In the genomic region with DNA sequence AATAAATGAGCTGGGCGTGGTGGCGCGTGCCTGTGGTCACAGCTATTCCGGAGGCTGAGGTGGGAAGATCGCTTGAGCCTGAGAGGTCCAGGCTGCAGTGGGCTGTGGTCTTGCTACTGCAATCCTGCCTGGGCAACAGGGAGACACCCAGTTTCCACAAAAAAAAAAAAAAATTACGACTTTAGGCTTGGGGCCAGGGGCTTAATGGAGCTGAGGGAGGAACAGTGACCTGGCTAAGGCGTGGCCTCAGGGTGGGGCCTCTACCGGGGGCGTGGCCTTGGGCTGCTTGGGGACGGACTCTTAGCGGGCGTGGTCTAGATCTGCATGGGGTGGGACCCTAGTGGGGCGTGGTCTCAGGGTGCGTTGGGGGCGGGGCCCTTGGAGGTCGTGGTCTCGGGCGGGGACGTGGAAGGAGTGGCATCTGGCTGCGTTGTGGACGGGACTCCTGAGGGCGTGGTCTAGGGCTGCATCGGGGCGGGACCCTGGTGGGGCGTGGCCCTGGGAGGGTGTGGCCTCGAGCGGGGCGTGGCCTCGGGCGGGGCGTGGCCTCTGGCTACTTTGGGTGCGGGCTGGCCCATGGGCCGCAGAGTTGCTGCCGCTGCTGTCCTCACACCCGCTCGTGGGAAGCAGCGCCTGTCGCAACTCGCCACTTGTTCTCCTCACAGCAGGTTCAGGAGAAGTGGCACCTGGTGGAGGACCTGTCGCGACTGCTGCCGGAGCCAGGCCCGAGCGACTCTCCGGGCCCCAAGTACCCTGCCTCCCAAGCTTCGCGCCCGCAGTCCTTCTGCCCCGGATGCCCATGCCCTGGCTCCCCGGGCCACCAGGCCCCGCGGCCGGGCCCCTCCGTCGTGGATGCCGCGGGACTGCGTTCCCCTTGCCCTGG, we compare ENCODE assay signal across 1 cellular context.
A peak's percentile ranks its signal among the peaks of the same experiment; 100 is the strongest.
TF ChIP-seq lines count a peak whose summit lies in the region.

No MANE protein-coding gene starts in this region.

TF ChIP-seq in K562, 482 proteins besides CTCF, POLR2A, EP300 and RAD21 (continued from another document and continues in another):
- TF ChIP-seq PATZ1 (CRISPR knock-in tag; IDR thresholded peaks at IDR 0.05; ENCODE audit: borderline replicate concordance) = no peak
- TF ChIP-seq, protein P1, sequence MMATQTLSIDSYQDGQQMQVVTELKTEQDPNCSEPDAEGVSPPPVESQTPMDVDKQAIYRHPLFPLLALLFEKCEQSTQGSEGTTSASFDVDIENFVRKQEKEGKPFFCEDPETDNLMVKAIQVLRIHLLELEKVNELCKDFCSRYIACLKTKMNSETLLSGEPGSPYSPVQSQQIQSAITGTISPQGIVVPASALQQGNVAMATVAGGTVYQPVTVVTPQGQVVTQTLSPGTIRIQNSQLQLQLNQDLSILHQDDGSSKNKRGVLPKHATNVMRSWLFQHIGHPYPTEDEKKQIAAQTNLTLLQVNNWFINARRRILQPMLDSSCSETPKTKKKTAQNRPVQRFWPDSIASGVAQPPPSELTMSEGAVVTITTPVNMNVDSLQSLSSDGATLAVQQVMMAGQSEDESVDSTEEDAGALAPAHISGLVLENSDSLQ (IDR thresholded peaks at IDR 0.05) = peak; percentile 82
- 0 out of 2 replicates have a peak, but pooled peaks have one; percentile 28 for TF ChIP-seq ZBTB17 (CRISPR knock-in tag; IDR thresholded peaks at IDR 0.05)
- TF ChIP-seq DIDO1 (tag; IDR thresholded peaks at IDR 0.05; ENCODE audit: low read depth) = no peak
- no peak for TF ChIP-seq HDAC8 (tag; IDR thresholded peaks at IDR 0.05)
- TF ChIP-seq BHLHE40 (IDR thresholded peaks at IDR 0.05; ENCODE audit: low read length) = peak; percentile 77
- TF ChIP-seq ZNF778 (CRISPR knock-in tag; IDR thresholded peaks at IDR 0.05) = no peak
- no peak for TF ChIP-seq PBX2 (CRISPR knock-in tag; IDR thresholded peaks at IDR 0.05; ENCODE audit: low read depth)
- TF ChIP-seq PBX2 (tag; conservative IDR thresholded peaks at IDR 0.05; ENCODE audit: low read depth) = no peak
- TF ChIP-seq CREB1 (IDR thresholded peaks at IDR 0.05) = no peak; the same call in 1 of the 2 replicates
- peak; percentile 70 for TF ChIP-seq CREB1 (CRISPR knock-in tag; IDR thresholded peaks at IDR 0.05)
- TF ChIP-seq ZNF224 (CRISPR knock-in tag; IDR thresholded peaks at IDR 0.05) = no peak
- no peak for TF ChIP-seq STAT5A (IDR thresholded peaks at IDR 0.05; ENCODE audit: borderline replicate concordance, low read length)
- TF ChIP-seq NFIC (IDR thresholded peaks at IDR 0.05) = peak; percentile 57
- TF ChIP-seq U2AF1 (optimal IDR thresholded peaks at IDR 0.05; ENCODE audit: low read depth, low read length) = no peak
- TF ChIP-seq GTF3C2 (IDR thresholded peaks at IDR 0.05; ENCODE audit: borderline replicate concordance, extremely low read depth, insufficient read length) = no peak
- TF ChIP-seq TEAD2 (tag; IDR thresholded peaks at IDR 0.05) = no peak
- no peak for TF ChIP-seq ZNF212 (CRISPR knock-in tag; IDR thresholded peaks at IDR 0.05)
- TF ChIP-seq, protein P2, sequence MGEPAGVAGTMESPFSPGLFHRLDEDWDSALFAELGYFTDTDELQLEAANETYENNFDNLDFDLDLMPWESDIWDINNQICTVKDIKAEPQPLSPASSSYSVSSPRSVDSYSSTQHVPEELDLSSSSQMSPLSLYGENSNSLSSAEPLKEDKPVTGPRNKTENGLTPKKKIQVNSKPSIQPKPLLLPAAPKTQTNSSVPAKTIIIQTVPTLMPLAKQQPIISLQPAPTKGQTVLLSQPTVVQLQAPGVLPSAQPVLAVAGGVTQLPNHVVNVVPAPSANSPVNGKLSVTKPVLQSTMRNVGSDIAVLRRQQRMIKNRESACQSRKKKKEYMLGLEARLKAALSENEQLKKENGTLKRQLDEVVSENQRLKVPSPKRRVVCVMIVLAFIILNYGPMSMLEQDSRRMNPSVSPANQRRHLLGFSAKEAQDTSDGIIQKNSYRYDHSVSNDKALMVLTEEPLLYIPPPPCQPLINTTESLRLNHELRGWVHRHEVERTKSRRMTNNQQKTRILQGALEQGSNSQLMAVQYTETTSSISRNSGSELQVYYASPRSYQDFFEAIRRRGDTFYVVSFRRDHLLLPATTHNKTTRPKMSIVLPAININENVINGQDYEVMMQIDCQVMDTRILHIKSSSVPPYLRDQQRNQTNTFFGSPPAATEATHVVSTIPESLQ (CRISPR knock-in tag; IDR thresholded peaks at IDR 0.05) = no peak
- TF ChIP-seq, protein P3, sequence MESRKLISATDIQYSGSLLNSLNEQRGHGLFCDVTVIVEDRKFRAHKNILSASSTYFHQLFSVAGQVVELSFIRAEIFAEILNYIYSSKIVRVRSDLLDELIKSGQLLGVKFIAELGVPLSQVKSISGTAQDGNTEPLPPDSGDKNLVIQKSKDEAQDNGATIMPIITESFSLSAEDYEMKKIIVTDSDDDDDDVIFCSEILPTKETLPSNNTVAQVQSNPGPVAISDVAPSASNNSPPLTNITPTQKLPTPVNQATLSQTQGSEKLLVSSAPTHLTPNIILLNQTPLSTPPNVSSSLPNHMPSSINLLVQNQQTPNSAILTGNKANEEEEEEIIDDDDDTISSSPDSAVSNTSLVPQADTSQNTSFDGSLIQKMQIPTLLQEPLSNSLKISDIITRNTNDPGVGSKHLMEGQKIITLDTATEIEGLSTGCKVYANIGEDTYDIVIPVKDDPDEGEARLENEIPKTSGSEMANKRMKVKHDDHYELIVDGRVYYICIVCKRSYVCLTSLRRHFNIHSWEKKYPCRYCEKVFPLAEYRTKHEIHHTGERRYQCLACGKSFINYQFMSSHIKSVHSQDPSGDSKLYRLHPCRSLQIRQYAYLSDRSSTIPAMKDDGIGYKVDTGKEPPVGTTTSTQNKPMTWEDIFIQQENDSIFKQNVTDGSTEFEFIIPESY (CRISPR knock-in tag; IDR thresholded peaks at IDR 0.05) = peak; percentile 54
- TF ChIP-seq, protein P4, sequence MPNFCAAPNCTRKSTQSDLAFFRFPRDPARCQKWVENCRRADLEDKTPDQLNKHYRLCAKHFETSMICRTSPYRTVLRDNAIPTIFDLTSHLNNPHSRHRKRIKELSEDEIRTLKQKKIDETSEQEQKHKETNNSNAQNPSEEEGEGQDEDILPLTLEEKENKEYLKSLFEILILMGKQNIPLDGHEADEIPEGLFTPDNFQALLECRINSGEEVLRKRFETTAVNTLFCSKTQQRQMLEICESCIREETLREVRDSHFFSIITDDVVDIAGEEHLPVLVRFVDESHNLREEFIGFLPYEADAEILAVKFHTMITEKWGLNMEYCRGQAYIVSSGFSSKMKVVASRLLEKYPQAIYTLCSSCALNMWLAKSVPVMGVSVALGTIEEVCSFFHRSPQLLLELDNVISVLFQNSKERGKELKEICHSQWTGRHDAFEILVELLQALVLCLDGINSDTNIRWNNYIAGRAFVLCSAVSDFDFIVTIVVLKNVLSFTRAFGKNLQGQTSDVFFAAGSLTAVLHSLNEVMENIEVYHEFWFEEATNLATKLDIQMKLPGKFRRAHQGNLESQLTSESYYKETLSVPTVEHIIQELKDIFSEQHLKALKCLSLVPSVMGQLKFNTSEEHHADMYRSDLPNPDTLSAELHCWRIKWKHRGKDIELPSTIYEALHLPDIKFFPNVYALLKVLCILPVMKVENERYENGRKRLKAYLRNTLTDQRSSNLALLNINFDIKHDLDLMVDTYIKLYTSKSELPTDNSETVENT (CRISPR knock-in tag; IDR thresholded peaks at IDR 0.05) = no peak; the same call in 1 of the 2 replicates
- no peak for TF ChIP-seq FOXA3 (CRISPR knock-in tag; conservative IDR thresholded peaks at IDR 0.05 in 1 of 2, IDR thresholded peaks at IDR 0.05 in 1 of 2)
- no peak; a peak in 1 of 4 replicates for TF ChIP-seq SIN3A (IDR thresholded peaks at IDR 0.05; ENCODE audit: borderline replicate concordance in 2 of 2, control insufficient read depth in 1 of 2, low read depth in 2 of 2, low read length in 2 of 2)
- TF ChIP-seq ZSCAN32 (CRISPR knock-in tag; IDR thresholded peaks at IDR 0.05) = no peak
- no peak; the same call in 1 of the 2 replicates for TF ChIP-seq USF1 (CRISPR knock-in tag; IDR thresholded peaks at IDR 0.05)
- no peak for TF ChIP-seq POLR2H (tag; IDR thresholded peaks at IDR 0.05; ENCODE audit: low read depth)
- no peak for TF ChIP-seq STAT5B (CRISPR knock-in tag; IDR thresholded peaks at IDR 0.05)
- no peak for TF ChIP-seq KDM4B (IDR thresholded peaks at IDR 0.05; ENCODE audit: borderline replicate concordance in 2 of 2, low read depth in 1 of 2)
- TF ChIP-seq TBL1XR1 (IDR thresholded peaks at IDR 0.05; ENCODE audit: low read length in 2 of 2) = no peak
- TF ChIP-seq ZBED1 (IDR thresholded peaks at IDR 0.05) = peak; percentile 90; the same call in 1 of the 2 replicates
- TF ChIP-seq NR2C2 (CRISPR knock-in tag; IDR thresholded peaks at IDR 0.05) = no peak
- TF ChIP-seq NR2C2 (tag; IDR thresholded peaks at IDR 0.05) = peak; percentile 68
- TF ChIP-seq ETV5 (CRISPR knock-in tag; IDR thresholded peaks at IDR 0.05; ENCODE audit: low read depth) = peak; percentile 50; the same call in 1 of the 2 replicates
- TF ChIP-seq ZFP30 (CRISPR knock-in tag; IDR thresholded peaks at IDR 0.05; ENCODE audit: borderline replicate concordance) = no peak
- TF ChIP-seq CREB3 (tag; conservative IDR thresholded peaks at IDR 0.05; ENCODE audit: low read depth) = no peak
- TF ChIP-seq PHF8 (IDR thresholded peaks at IDR 0.05; ENCODE audit: borderline replicate concordance, low read length) = peak; percentile 76; the same call in 1 of the 2 replicates
- no peak for TF ChIP-seq ZFPM2 (CRISPR knock-in tag; IDR thresholded peaks at IDR 0.05)
- no peak for TF ChIP-seq POU5F1 (IDR thresholded peaks at IDR 0.05; ENCODE audit: borderline replicate concordance, low read depth, low read length, partially characterized antibody)
- no peak for TF ChIP-seq EHMT2 (IDR thresholded peaks at IDR 0.05)
